In genomic region chr5:43315262-43315661, GRCh38 we compare ENCODE assay signal across 11 cellular contexts. TPM values are rescaled to one million over a fixed set of nuclear protein-coding genes. Genes with fewer than 3 reads are reported as not detected.
DNase-seq lines count a peak whose midpoint lies in the region; ATAC-seq and TF ChIP-seq lines count a peak whose summit lies in the region.
"Had no signal": no experiment of that assay in that cellular context is flagged by ENCODE, and none has a peak within 500 bp of the region (broad histone marks: within the 10 kb centered on the region; RNA-seq: fewer than 3 reads in every experiment).

No MANE protein-coding gene starts in this region.

- peaks cover 6% of the 10 kb centered on the region for H3K9me3 Mint-ChIP-seq in activated CD8-positive, alpha-beta T cell treated with anti-CD3 and anti-CD28 coated beads for 36 hours
- H3K9me3 Mint-ChIP-seq in activated CD8-positive, alpha-beta T cell treated with anti-CD3 and anti-CD28 coated beads, Interleukin-2, amount 10 ng/mL, durations not matched to agents 7 days and 5 days (ENCODE audit: insufficient read depth): no peaks in the 10 kb centered on the region
- peaks cover 18% of the 10 kb centered on the region for H3K9me3 Mint-ChIP-seq in activated CD4-positive, alpha-beta memory T cell treated with anti-CD3 and anti-CD28 coated beads for 36 hours
- peaks cover 4% of the 10 kb centered on the region for H3K9me3 Mint-ChIP-seq in stimulated activated effector memory CD8-positive, alpha-beta T cell treated with anti-CD3 and anti-CD28 coated beads, Interleukin-12 subunit alpha, Interleukin-12 subunit beta, amount 100 ng/mL, for 72 hours
- H3K9me3 Mint-ChIP-seq: IgD-negative memory B cell had no signal

- no peaks in the 10 kb centered on the region for H3K9me3 ChIP-seq in MG63
- H3K9me3 ChIP-seq in right cardiac atrium (ENCODE audit: control insufficient read depth, low read length): no peaks in the 10 kb centered on the region
- H3K9me3 ChIP-seq: neutrophil had no signal

- H3K4me3 Mint-ChIP-seq in activated CD8-positive, alpha-beta T cell treated with anti-CD3 and anti-CD28 coated beads for 36 hours: peak overlapping the region; percentile 2
- H3K4me3 Mint-ChIP-seq in activated CD8-positive, alpha-beta T cell treated with anti-CD3 and anti-CD28 coated beads, Interleukin-2, amount 10 ng/mL, durations not matched to agents 7 days and 5 days: no peak overlapping the region
- peak overlapping the region; percentile 54 for H3K4me3 Mint-ChIP-seq in activated CD4-positive, alpha-beta memory T cell treated with anti-CD3 and anti-CD28 coated beads for 36 hours
- peak overlapping the region; percentile 98 for H3K4me3 Mint-ChIP-seq in stimulated activated effector memory CD8-positive, alpha-beta T cell treated with anti-CD3 and anti-CD28 coated beads, Interleukin-12 subunit alpha, Interleukin-12 subunit beta, amount 100 ng/mL, for 72 hours
- H3K4me3 Mint-ChIP-seq: IgD-negative memory B cell had no signal

- intact Hi-C loops in activated CD8-positive, alpha-beta T cell treated with anti-CD3 and anti-CD28 coated beads for 36 hours (cut with micrococcal nuclease): loop anchor here (10.0 kb wide), 2 partner anchors 170 to 190 kb away; partner anchors contain the start of genes TMEM267 and ZNF131
- intact Hi-C loops in activated CD4-positive, alpha-beta memory T cell treated with anti-CD3 and anti-CD28 coated beads for 36 hours (cut with micrococcal nuclease): loop anchor here (1.0 to 5.0 kb wide), 6 partner anchors 11 to 1492 kb away; partner anchors contain the start of genes MRPS30 and PAIP1
- intact Hi-C loops in right cardiac atrium (cut with DNase I): loop anchor here in 1 of 4 donors (10.0 kb wide), 1 partner anchor 200 kb away; the partner anchor contains the start of gene C5orf34

- H3K4me1 ChIP-seq in right cardiac atrium (ENCODE audit: control insufficient read depth, insufficient read depth, low read length): peaks cover 4% of the 10 kb centered on the region

- peaks cover 31% of the 10 kb centered on the region for H3K36me3 Mint-ChIP-seq in activated CD8-positive, alpha-beta T cell treated with anti-CD3 and anti-CD28 coated beads for 36 hours (ENCODE audit: low read depth)
- H3K36me3 Mint-ChIP-seq in activated CD8-positive, alpha-beta T cell treated with anti-CD3 and anti-CD28 coated beads, Interleukin-2, amount 10 ng/mL, durations not matched to agents 7 days and 5 days (ENCODE audit: low read depth): peaks cover 12% of the 10 kb centered on the region
- peaks cover 38% of the 10 kb centered on the region for H3K36me3 Mint-ChIP-seq in activated CD4-positive, alpha-beta memory T cell treated with anti-CD3 and anti-CD28 coated beads for 36 hours
- peaks cover 38% of the 10 kb centered on the region for H3K36me3 Mint-ChIP-seq in stimulated activated effector memory CD8-positive, alpha-beta T cell treated with anti-CD3 and anti-CD28 coated beads, Interleukin-12 subunit alpha, Interleukin-12 subunit beta, amount 100 ng/mL, for 72 hours

- no peak overlapping the region for H3K27ac ChIP-seq in right cardiac atrium (ENCODE audit: low read length)
- H3K27ac ChIP-seq: neutrophil had no signal

- CTCF ChIA-PET in activated CD8-positive, alpha-beta T cell treated with anti-CD3 and anti-CD28 coated beads for 36 hours (lab: Charles Lee): interaction anchor here (1.4 kb wide), 1 partner anchor 9 kb away, joined by 3 read pairs; no protein-coding TSS in a partner anchor
- CTCF ChIA-PET in activated CD8-positive, alpha-beta T cell treated with anti-CD3 and anti-CD28 coated beads, Interleukin-2, amount 10 ng/mL, durations not matched to agents 7 days and 5 days (lab: Charles Lee): interaction anchor here (1.6 kb wide), 1 partner anchor 75 kb away, joined by 8 read pairs; no protein-coding TSS in a partner anchor
- CTCF ChIA-PET in activated CD4-positive, alpha-beta memory T cell treated with anti-CD3 and anti-CD28 coated beads for 36 hours (lab: Charles Lee): interaction anchor here (1.0 to 3.1 kb wide), 5 partner anchors 9 to 209 kb away, joined by 3 to 8 read pairs (median 3); partner anchors contain the start of gene TMEM267

- H3K27ac Mint-ChIP-seq in activated CD8-positive, alpha-beta T cell treated with anti-CD3 and anti-CD28 coated beads for 36 hours: peak overlapping the region; percentile 98
- no peak overlapping the region for H3K27ac Mint-ChIP-seq in activated CD8-positive, alpha-beta T cell treated with anti-CD3 and anti-CD28 coated beads, Interleukin-2, amount 10 ng/mL, durations not matched to agents 7 days and 5 days
- H3K27ac Mint-ChIP-seq in activated CD4-positive, alpha-beta memory T cell treated with anti-CD3 and anti-CD28 coated beads for 36 hours: peak overlapping the region; percentile 94
- H3K27ac Mint-ChIP-seq in stimulated activated effector memory CD8-positive, alpha-beta T cell treated with anti-CD3 and anti-CD28 coated beads, Interleukin-12 subunit alpha, Interleukin-12 subunit beta, amount 100 ng/mL, for 72 hours: peak overlapping the region; percentile 95

- peak; percentile 3 for ATAC-seq in activated CD8-positive, alpha-beta T cell treated with anti-CD3 and anti-CD28 coated beads for 36 hours
- ATAC-seq in activated CD8-positive, alpha-beta T cell treated with anti-CD3 and anti-CD28 coated beads, Interleukin-2, amount 10 ng/mL, durations not matched to agents 7 days and 5 days: no peak
- peak; percentile 46 for ATAC-seq in stimulated activated effector memory CD8-positive, alpha-beta T cell treated with anti-CD3 and anti-CD28 coated beads, Interleukin-12 subunit alpha, Interleukin-12 subunit beta, amount 100 ng/mL, for 72 hours
- ATAC-seq in right cardiac atrium: no peak

- WGBS in right cardiac atrium: 94% methylated on average over 8 of the region's 8 CpGs

- H3K4me3 ChIP-seq in MG63 (no peak overlapping the region), right cardiac atrium (ENCODE audit: low read length) (no peak overlapping the region)

- no peak for TF ChIP-seq CTCF in activated CD8-positive, alpha-beta T cell treated with anti-CD3 and anti-CD28 coated beads for 36 hours (IDR thresholded peaks at IDR 0.05)
- TF ChIP-seq CTCF in GM20000 (IDR thresholded peaks at IDR 0.05; ENCODE audit: extremely low read depth, missing control alignments): no peak

- H3K27me3 ChIP-seq in MG63: no peaks in the 10 kb centered on the region
- H3K27me3 ChIP-seq in right cardiac atrium (ENCODE audit: control insufficient read depth, insufficient read depth): no peaks in the 10 kb centered on the region

- H3K4me1 Mint-ChIP-seq in activated CD8-positive, alpha-beta T cell treated with anti-CD3 and anti-CD28 coated beads for 36 hours (ENCODE audit: low read depth): peaks cover 44% of the 10 kb centered on the region
- H3K4me1 Mint-ChIP-seq in activated CD8-positive, alpha-beta T cell treated with anti-CD3 and anti-CD28 coated beads, Interleukin-2, amount 10 ng/mL, durations not matched to agents 7 days and 5 days (ENCODE audit: low read depth): peaks cover 43% of the 10 kb centered on the region
- peaks cover 53% of the 10 kb centered on the region for H3K4me1 Mint-ChIP-seq in activated CD4-positive, alpha-beta memory T cell treated with anti-CD3 and anti-CD28 coated beads for 36 hours (ENCODE audit: low read depth)
- H3K4me1 Mint-ChIP-seq in stimulated activated effector memory CD8-positive, alpha-beta T cell treated with anti-CD3 and anti-CD28 coated beads, Interleukin-12 subunit alpha, Interleukin-12 subunit beta, amount 100 ng/mL, for 72 hours: peaks cover 41% of the 10 kb centered on the region

- H3K36me3 ChIP-seq in MG63: no peaks in the 10 kb centered on the region; the same call in 1 of the 2 replicates
- H3K36me3 ChIP-seq: neutrophil had no signal

- DNase-seq in activated CD8-positive, alpha-beta T cell treated with anti-CD3 and anti-CD28 coated beads for 36 hours: peak; percentile 34
- DNase-seq in activated CD8-positive, alpha-beta T cell treated with anti-CD3 and anti-CD28 coated beads, Interleukin-2, amount 10 ng/mL, durations not matched to agents 7 days and 5 days: no peak
- peak; percentile 66 for DNase-seq in activated CD4-positive, alpha-beta memory T cell treated with anti-CD3 and anti-CD28 coated beads for 36 hours
- DNase-seq in glomerular visceral epithelial cell (ENCODE audit: extremely low spot score) (peak; percentile 75), MG63 (no peak), GM20000 (ENCODE audit: low spot score) (no peak), right cardiac atrium (no peak)
- peak; percentile 19 to 74 for DNase-seq in stimulated activated effector memory CD8-positive, alpha-beta T cell treated with anti-CD3 and anti-CD28 coated beads, Interleukin-12 subunit alpha, Interleukin-12 subunit beta, amount 100 ng/mL, for 72 hours (ENCODE audit: low spot score in 2 of 2)
- DNase-seq: NCI-H510A had no signal

- POLR2A ChIA-PET in activated CD8-positive, alpha-beta T cell treated with anti-CD3 and anti-CD28 coated beads for 36 hours (lab: Charles Lee): interaction anchor here (0.6 to 2.1 kb wide), 5 partner anchors 82 to 1272 kb away, joined by 3 to 6 read pairs (median 3); partner anchors contain the start of gene TMEM267
- POLR2A ChIA-PET in activated CD8-positive, alpha-beta T cell treated with anti-CD3 and anti-CD28 coated beads, Interleukin-2, amount 10 ng/mL, durations not matched to agents 7 days and 5 days (lab: Charles Lee): interaction anchor here (0.7 to 1.0 kb wide), 2 partner anchors 79 to 247 kb away, joined by 3 read pairs; no protein-coding TSS in a partner anchor
- POLR2A ChIA-PET in activated CD4-positive, alpha-beta memory T cell treated with anti-CD3 and anti-CD28 coated beads for 36 hours (lab: Charles Lee): interaction anchor here (1.0 to 1.3 kb wide), 5 partner anchors 11 to 194 kb away, joined by 3 to 13 read pairs (median 6); partner anchors contain the start of genes TMEM267 and ZNF131

- no peaks in the 10 kb centered on the region for H3K27me3 Mint-ChIP-seq in activated CD8-positive, alpha-beta T cell treated with anti-CD3 and anti-CD28 coated beads for 36 hours
- H3K27me3 Mint-ChIP-seq in activated CD8-positive, alpha-beta T cell treated with anti-CD3 and anti-CD28 coated beads, Interleukin-2, amount 10 ng/mL, durations not matched to agents 7 days and 5 days (ENCODE audit: low read depth): no peaks in the 10 kb centered on the region
- H3K27me3 Mint-ChIP-seq in activated CD4-positive, alpha-beta memory T cell treated with anti-CD3 and anti-CD28 coated beads for 36 hours: peaks cover 2% of the 10 kb centered on the region

RNA-seq across cellular contexts. Expression of gene HMGCS1, which starts 2.0 kb away (rescaled TPM):
- total RNA-seq in activated CD8-positive, alpha-beta T cell treated with anti-CD3 and anti-CD28 coated beads for 36 hours: 10 to 100 TPM; 63.6 to 65.7 TPM
- total RNA-seq in activated CD8-positive, alpha-beta T cell treated with anti-CD3 and anti-CD28 coated beads, Interleukin-2, amount 10 ng/mL, durations not matched to agents 7 days and 5 days: 10 to 100 TPM; 82.4 to 90.6 TPM
- 100 to 1,000 TPM; 158 to 162 TPM for total RNA-seq in activated CD4-positive, alpha-beta memory T cell treated with anti-CD3 and anti-CD28 coated beads for 36 hours
- 19.5 and 22.1 TPM in 2 replicates for total RNA-seq in MG63 (2014; rRNA removed; shearing (Covaris generic); ENCODE audit: low replicate concordance)
- 10 to 100 TPM; 18.2 to 36.1 (median 26.5) TPM for total RNA-seq in right cardiac atrium
- polyA plus RNA-seq in right cardiac atrium: 14.6 TPM

Comparison
In these comparisons a context has a peak if more than half of its experiments do, and no peak if none do; other contexts are left out.
1. ATAC-seq: peak in activated CD8-positive, alpha-beta T cell treated with anti-CD3 and anti-CD28 coated beads for 36 hours (single experiment) and stimulated activated effector memory CD8-positive, alpha-beta T cell treated with anti-CD3 and anti-CD28 coated beads, Interleukin-12 subunit alpha, Interleukin-12 subunit beta, amount 100 ng/mL, for 72 hours (single experiment); none in activated CD8-positive, alpha-beta T cell treated with anti-CD3 and anti-CD28 coated beads, Interleukin-2, amount 10 ng/mL, durations not matched to agents 7 days and 5 days (single experiment) and right cardiac atrium (0 of 2).
2. DNase-seq: peak in activated CD8-positive, alpha-beta T cell treated with anti-CD3 and anti-CD28 coated beads for 36 hours (single experiment), activated CD4-positive, alpha-beta memory T cell treated with anti-CD3 and anti-CD28 coated beads for 36 hours (single experiment), glomerular visceral epithelial cell (single experiment) and stimulated activated effector memory CD8-positive, alpha-beta T cell treated with anti-CD3 and anti-CD28 coated beads, Interleukin-12 subunit alpha, Interleukin-12 subunit beta, amount 100 ng/mL, for 72 hours (2 of 2); none in activated CD8-positive, alpha-beta T cell treated with anti-CD3 and anti-CD28 coated beads, Interleukin-2, amount 10 ng/mL, durations not matched to agents 7 days and 5 days (single experiment), MG63 (single experiment), GM20000 (single experiment) and right cardiac atrium (0 of 3).